Comparison of ENCODE assay signal across 1 cellular context in genomic region chr14:96660667-96661066, GRCh38.
TF ChIP-seq lines count a peak whose summit lies in the region.

No MANE protein-coding gene starts in this region.

TF ChIP-seq in HepG2, 621 proteins besides CTCF, POLR2A, EP300 and RAD21 (continued from another document):
- no peak for TF ChIP-seq AHDC1 (CRISPR knock-in tag; IDR thresholded peaks at IDR 0.05; ENCODE audit: borderline replicate concordance)
- TF ChIP-seq HOXA9 (CRISPR knock-in tag; IDR thresholded peaks at IDR 0.05; ENCODE audit: borderline replicate concordance), result no peak
- TF ChIP-seq HNRNPL (IDR thresholded peaks at IDR 0.05; ENCODE audit: low read depth, low read length), result no peak
